ENCODE assay signal across 1 cellular context in the genomic region with DNA sequence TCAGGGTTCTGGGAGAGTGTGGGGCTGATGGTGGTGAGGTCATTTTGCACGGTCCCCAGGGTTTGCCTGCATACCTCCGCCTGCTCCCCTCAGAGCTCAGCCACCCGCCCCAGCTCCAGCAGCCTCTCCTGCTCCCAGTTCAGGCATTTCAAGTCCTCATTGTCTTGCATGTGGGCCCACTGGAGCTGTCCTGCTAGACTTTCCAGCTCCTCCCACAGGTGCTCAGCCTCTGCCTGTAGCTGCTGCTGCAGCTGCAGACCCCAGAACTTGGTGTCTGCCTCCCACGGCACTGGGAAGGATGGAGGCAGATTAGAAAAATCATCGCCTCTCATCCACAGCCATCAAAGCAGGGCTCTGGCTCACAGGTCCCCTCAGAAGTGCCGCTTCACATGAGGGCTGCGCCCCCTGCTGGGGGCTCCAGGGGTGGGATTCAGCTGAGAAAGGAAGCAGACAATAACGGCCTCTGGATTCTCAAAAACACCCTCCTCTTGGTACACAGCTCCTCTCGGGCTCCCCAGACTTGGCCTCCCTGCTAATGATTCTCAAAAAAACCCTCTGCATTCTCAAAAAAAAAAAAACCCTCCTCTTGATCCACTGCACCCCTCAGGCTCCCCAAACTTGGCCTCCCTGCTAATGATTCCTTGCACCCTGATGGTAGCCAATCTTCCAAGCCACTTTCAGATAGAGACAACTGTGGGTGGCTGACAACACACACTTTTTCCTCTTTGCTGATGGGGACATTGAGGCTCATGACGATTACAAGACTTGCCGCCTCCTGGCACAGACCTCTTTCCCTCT.
TF ChIP-seq lines count a peak whose summit lies in the region.

No MANE protein-coding gene starts in this region.

TF ChIP-seq in H1, 55 proteins besides CTCF, POLR2A, EP300 and RAD21 (continued from another document):
- TF ChIP-seq ATF3 (IDR thresholded peaks at IDR 0.05; ENCODE audit: insufficient read depth, low read depth, low read length) (no peak), BACH1 (IDR thresholded peaks at IDR 0.05; ENCODE audit: low read length) (no peak), CBX5 (IDR thresholded peaks at IDR 0.05; ENCODE audit: low read depth, low read length) (no peak), E2F6 (IDR thresholded peaks at IDR 0.05) (no peak)
